Comparison of ENCODE assay signal across 39 cellular contexts in genomic region chr5:27041372-27041771, GRCh38. TPM values are rescaled to one million over a fixed set of nuclear protein-coding genes. Genes with fewer than 3 reads are reported as not detected.
"Had no signal": no experiment of that assay in that cellular context is flagged by ENCODE, and none has a peak within 500 bp of the region (broad histone marks: within the 10 kb centered on the region; RNA-seq: fewer than 3 reads in every experiment).

No MANE protein-coding gene starts in this region.

- DNase-seq: activated B cell treated with CpG ODN at 0.5 μM for 24 hours; activated CD4-positive, alpha-beta memory T cell treated with anti-CD3 and anti-CD28 coated beads for 36 hours; activated CD4-positive, alpha-beta T cell treated with anti-CD3 and anti-CD28 coated beads for 4 hours; activated CD4-positive, alpha-beta T cell treated with anti-CD3 and anti-CD28 coated beads, Interleukin-2, amount 10 ng/mL, durations not matched to agents 24 days and 14 days; activated CD4-positive, alpha-beta T cell treated with anti-CD3 and anti-CD28 coated beads, Interleukin-2, amount 50 U/mL, for 1 hour; activated CD4-positive, alpha-beta T cell treated with anti-CD3 and anti-CD28 coated beads, Interleukin-2, amount 50 U/mL, for 4 hours; activated CD4-positive, CD25-positive, alpha-beta regulatory T cell treated with anti-CD3 and anti-CD28 coated beads, Interleukin-2, amount 50 U/mL, for 72 hours; activated CD8-positive, alpha-beta memory T cell treated with anti-CD3 and anti-CD28 coated beads, Interleukin-2, amount 50 U/mL, for 4 hours; activated CD8-positive, alpha-beta T cell treated with anti-CD3 and anti-CD28 coated beads for 36 hours; activated effector memory CD4-positive, alpha-beta T cell treated with anti-CD3 and anti-CD28 coated beads, Interleukin-2, amount 50 U/mL, for 16 hours; activated gamma-delta T cell treated with Interleukin-2 at 50 U/mL for 16 hours; activated naive CD4-positive, alpha-beta T cell; activated naive CD4-positive, alpha-beta T cell treated with anti-CD3 and anti-CD28 coated beads for 36 hours; activated naive CD4-positive, alpha-beta T cell treated with anti-CD3 and anti-CD28 coated beads, Interleukin-2, amount 50 U/mL, for 16 hours; activated naive CD8-positive, alpha-beta T cell treated with anti-CD3 and anti-CD28 coated beads for 36 hours; activated T-cell treated with anti-CD3 and anti-CD28 coated beads for 4 hours; activated T-cell treated with anti-CD3 and anti-CD28 coated beads, Interleukin-2, amount 50 U/mL, for 1 hour; activated T-cell treated with anti-CD3 and anti-CD28 coated beads, Interleukin-2, amount 50 U/mL, for 4 hours; activated T-cell treated with anti-CD3 and anti-CD28 coated beads, Interleukin-2, amount 50 U/mL, for 72 hours; adrenal gland; amniotic stem cell; aorta; body of pancreas; brain microvascular endothelial cell; cerebellar nuclear complex; T-helper 2 cell; T-helper 9 cell had no signal

- H3K9me3 ChIP-seq: adrenal gland, body of pancreas, breast epithelium had no signal

- H3K27me3 ChIP-seq: adrenal gland, body of pancreas, brain microvascular endothelial cell, breast epithelium had no signal

- H3K4me3 Mint-ChIP-seq: activated B cell treated with CpG ODN at 0.5 μM for 24 hours; activated CD4-positive, alpha-beta memory T cell treated with anti-CD3 and anti-CD28 coated beads for 36 hours; activated CD4-positive, alpha-beta T cell treated with anti-CD3 and anti-CD28 coated beads, Interleukin-2, amount 10 ng/mL, durations not matched to agents 24 days and 14 days; activated CD8-positive, alpha-beta T cell treated with anti-CD3 and anti-CD28 coated beads for 36 hours; activated naive CD4-positive, alpha-beta T cell treated with anti-CD3 and anti-CD28 coated beads for 36 hours; activated naive CD8-positive, alpha-beta T cell treated with anti-CD3 and anti-CD28 coated beads for 36 hours; activated T-cell treated with anti-CD3 and anti-CD28 coated beads, Interleukin-2, amount 50 U/mL, for 4 hours; activated T-cell treated with anti-CD3 and anti-CD28 coated beads, Interleukin-2, amount 50 U/mL, for 72 hours; activated T-helper 1 cell treated with anti-CD3 and anti-CD28 coated beads, Interleukin-12 subunit alpha, Interleukin-12 subunit beta, Interleukin-2, Interleukin-4 antibody, amounts not matched to agents 30 ng/mL and 10 ng/mL and 1 ng/mL, durations not matched to agents 14 hours and 24 hours and 36 hours; activated T-helper 17 cell treated with anti-CD3 and anti-CD28 coated beads, Interleukin-2, amount 50 U/mL, for 72 hours; central memory CD8-positive, alpha-beta T cell; T-helper 1 cell treated with Interleukin-12 subunit alpha and Interleukin-12 subunit beta and Interleukin-4 antibody, amounts not matched to agents 30 μg/mL and 1 μg/mL, for 36 hours; T-helper 2 cell treated with Interferon-gamma antibody and Interleukin-4, amounts not matched to agents 5 μg/mL and 100 μg/mL, for 36 hours had no signal

- H3K9me3 Mint-ChIP-seq: activated CD4-positive, alpha-beta T cell treated with anti-CD3 and anti-CD28 coated beads, Interleukin-2, amount 10 ng/mL, durations not matched to agents 24 days and 14 days had no signal

- H3K36me3 ChIP-seq: adrenal gland, brain microvascular endothelial cell, breast epithelium had no signal

- ATAC-seq: activated CD8-positive, alpha-beta T cell treated with anti-CD3 and anti-CD28 coated beads for 36 hours; activated naive CD4-positive, alpha-beta T cell treated with anti-CD3 and anti-CD28 coated beads, Interleukin-2, amount 50 U/mL, for 72 hours; activated T-cell treated with anti-CD3 and anti-CD28 coated beads, Interleukin-2, amount 50 U/mL, for 4 hours; activated T-cell treated with anti-CD3 and anti-CD28 coated beads, Interleukin-2, amount 50 U/mL, for 72 hours; activated T-helper 17 cell treated with anti-CD3 and anti-CD28 coated beads, Interleukin-2, amount 50 U/mL, for 72 hours; body of pancreas had no signal

- H3K27ac ChIP-seq: adrenal gland, body of pancreas, brain microvascular endothelial cell, breast epithelium, VCaP had no signal

- H3K27me3 Mint-ChIP-seq: activated B cell treated with CpG ODN at 0.5 μM for 24 hours; activated CD4-positive, alpha-beta memory T cell treated with anti-CD3 and anti-CD28 coated beads for 36 hours; activated CD4-positive, alpha-beta T cell treated with anti-CD3 and anti-CD28 coated beads, Interleukin-2, amount 10 ng/mL, durations not matched to agents 24 days and 14 days; activated CD8-positive, alpha-beta T cell treated with anti-CD3 and anti-CD28 coated beads for 36 hours; activated naive CD8-positive, alpha-beta T cell treated with anti-CD3 and anti-CD28 coated beads for 36 hours; activated T-helper 17 cell treated with anti-CD3 and anti-CD28 coated beads, Interleukin-2, amount 50 U/mL, for 72 hours; central memory CD8-positive, alpha-beta T cell had no signal

- H3K4me1 ChIP-seq: adrenal gland, body of pancreas, breast epithelium had no signal

- H3K36me3 Mint-ChIP-seq: activated CD4-positive, alpha-beta memory T cell treated with anti-CD3 and anti-CD28 coated beads for 36 hours; activated naive CD4-positive, alpha-beta T cell treated with anti-CD3 and anti-CD28 coated beads, Interleukin-2, amount 50 U/mL, for 72 hours; activated naive CD8-positive, alpha-beta T cell treated with anti-CD3 and anti-CD28 coated beads for 36 hours had no signal

- H3K27ac Mint-ChIP-seq: activated B cell treated with CpG ODN at 0.5 μM for 24 hours; activated CD4-positive, alpha-beta memory T cell treated with anti-CD3 and anti-CD28 coated beads for 36 hours; activated CD4-positive, alpha-beta T cell treated with anti-CD3 and anti-CD28 coated beads, Interleukin-2, amount 10 ng/mL, durations not matched to agents 24 days and 14 days; activated CD8-positive, alpha-beta T cell treated with anti-CD3 and anti-CD28 coated beads for 36 hours; activated naive CD4-positive, alpha-beta T cell treated with anti-CD3 and anti-CD28 coated beads for 36 hours; activated naive CD4-positive, alpha-beta T cell treated with anti-CD3 and anti-CD28 coated beads, Interleukin-2, amount 50 U/mL, for 72 hours; activated naive CD8-positive, alpha-beta T cell treated with anti-CD3 and anti-CD28 coated beads for 36 hours; activated T-cell treated with anti-CD3 and anti-CD28 coated beads, Interleukin-2, amount 50 U/mL, for 72 hours; activated T-helper 1 cell treated with anti-CD3 and anti-CD28 coated beads, Interleukin-12 subunit alpha, Interleukin-12 subunit beta, Interleukin-2, Interleukin-4 antibody, amounts not matched to agents 30 ng/mL and 10 ng/mL and 1 ng/mL, durations not matched to agents 14 hours and 24 hours and 36 hours; activated T-helper 17 cell treated with anti-CD3 and anti-CD28 coated beads, Interleukin-2, amount 50 U/mL, for 72 hours; T-helper 1 cell treated with Interleukin-12 subunit alpha and Interleukin-12 subunit beta and Interleukin-4 antibody, amounts not matched to agents 30 μg/mL and 1 μg/mL, for 36 hours; T-helper 2 cell treated with Interferon-gamma antibody and Interleukin-4, amounts not matched to agents 5 μg/mL and 100 μg/mL, for 36 hours had no signal

- H3K4me1 Mint-ChIP-seq: activated B cell treated with CpG ODN at 0.5 μM for 24 hours; activated CD4-positive, alpha-beta T cell treated with anti-CD3 and anti-CD28 coated beads, Interleukin-2, amount 10 ng/mL, durations not matched to agents 24 days and 14 days; activated naive CD8-positive, alpha-beta T cell treated with anti-CD3 and anti-CD28 coated beads for 36 hours; activated T-helper 17 cell treated with anti-CD3 and anti-CD28 coated beads, Interleukin-2, amount 50 U/mL, for 72 hours; central memory CD8-positive, alpha-beta T cell had no signal

- H3K4me3 ChIP-seq: adrenal gland, body of pancreas, breast epithelium had no signal

RNA-seq across cellular contexts. Expression of gene CDH9, which starts 3.0 kb away (rescaled TPM):
- total RNA-seq: activated B cell treated with CpG ODN at 0.5 μM for 24 hours; activated CD4-positive, alpha-beta memory T cell treated with anti-CD3 and anti-CD28 coated beads for 36 hours; activated CD4-positive, alpha-beta T cell treated with anti-CD3 and anti-CD28 coated beads, Interleukin-2, amount 10 ng/mL, durations not matched to agents 24 days and 14 days; activated CD8-positive, alpha-beta memory T cell treated with anti-CD3 and anti-CD28 coated beads for 36 hours; activated CD8-positive, alpha-beta T cell treated with anti-CD3 and anti-CD28 coated beads for 36 hours; activated naive CD4-positive, alpha-beta T cell treated with anti-CD3 and anti-CD28 coated beads for 36 hours; activated naive CD4-positive, alpha-beta T cell treated with anti-CD3 and anti-CD28 coated beads, Interleukin-2, amount 50 U/mL, for 72 hours; activated naive CD8-positive, alpha-beta T cell treated with anti-CD3 and anti-CD28 coated beads for 36 hours; activated T-cell treated with anti-CD3 and anti-CD28 coated beads, Interleukin-2, amount 50 U/mL, for 4 hours; activated T-cell treated with anti-CD3 and anti-CD28 coated beads, Interleukin-2, amount 50 U/mL, for 72 hours; activated T-helper 1 cell treated with anti-CD3 and anti-CD28 coated beads, Interleukin-12 subunit alpha, Interleukin-12 subunit beta, Interleukin-2, Interleukin-4 antibody, amounts not matched to agents 30 ng/mL and 10 ng/mL and 1 ng/mL, durations not matched to agents 14 hours and 24 hours and 36 hours; activated T-helper 17 cell treated with anti-CD3 and anti-CD28 coated beads, Interleukin-2, amount 50 U/mL, for 72 hours; aorta; astrocyte; body of pancreas; breast epithelium; cardiac septum; chondrocyte had no signal
